9 cellular contexts compared by ENCODE assay signal in the genomic region with DNA sequence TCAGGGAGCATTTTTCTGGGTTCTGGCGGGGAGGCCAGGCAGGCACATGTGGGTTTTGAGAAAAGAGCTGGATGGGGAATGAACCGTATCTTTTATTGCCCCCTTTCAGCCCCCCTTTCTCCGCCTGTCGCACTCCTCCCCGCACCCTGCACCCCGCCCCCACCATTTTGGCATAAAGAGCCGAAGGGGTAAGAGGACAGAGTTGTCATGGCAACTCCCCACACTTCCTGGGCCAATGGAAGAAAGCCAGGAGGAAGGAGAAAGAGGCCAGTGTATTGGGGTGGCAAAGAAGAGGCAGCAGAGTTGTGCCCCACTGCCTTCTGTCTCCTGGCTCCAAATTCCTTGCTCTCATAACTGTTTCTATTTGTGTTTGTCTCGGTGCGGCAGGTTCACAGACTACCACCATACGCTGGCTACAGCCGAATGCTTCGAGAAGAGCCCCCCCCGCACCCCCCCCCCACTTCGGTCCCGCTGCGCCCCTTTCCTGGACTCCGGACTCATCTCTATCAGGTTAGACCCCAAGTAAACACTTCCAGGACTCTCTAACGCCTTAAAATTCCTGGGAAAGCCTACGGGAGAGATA. TPM values are rescaled to one million over a fixed set of nuclear protein-coding genes. Genes with fewer than 3 reads are reported as not detected.
DNase-seq lines count a peak whose midpoint lies in the region; ATAC-seq, FAIRE-seq and TF ChIP-seq lines count a peak whose summit lies in the region.
"Had no signal": no experiment of that assay in that cellular context is flagged by ENCODE, and none has a peak within 500 bp of the region (broad histone marks: within the 10 kb centered on the region; RNA-seq: fewer than 3 reads in every experiment).

No MANE protein-coding gene starts in this region.

- FAIRE-seq in A549 (lab: Jason Lieb, UNC), result no peak
- FAIRE-seq: colon had no signal

- POLR2A ChIA-PET in A549 (lab: Yijun Ruan, JAX), result interaction anchor here (1.0 to 1.4 kb wide), 4 partner anchors 22 to 274 kb away, joined by 3 to 8 read pairs (median 5); a partner anchor contains a TSS
- POLR2A ChIA-PET in activated CD8-positive, alpha-beta T cell treated with anti-CD3 and anti-CD28 coated beads for 36 hours (lab: Charles Lee), result interaction anchor here (0.9 to 5.1 kb wide), 4 partner anchors 12 to 50 kb away, joined by 3 to 27 read pairs (median 4); a partner anchor contains a TSS

- peak overlapping the region; percentile 77 for H3K4me3 Mint-ChIP-seq in activated CD8-positive, alpha-beta T cell treated with anti-CD3 and anti-CD28 coated beads for 36 hours
- H3K4me3 Mint-ChIP-seq in stimulated activated naive B cell treated with anti-CD40 and anti-IgM and Interleukin-4, amounts not matched to agents 10 μg/mL and 1 μg/mL and 100 μg/mL, for 72 hours, result peak overlapping the region; percentile 83 to 92

- DNase-seq in A549 (ENCODE audit: low read depth in 1 of 2, low spot score in 1 of 2) (no peak), GM12865 (ENCODE audit: low read depth) (peak; percentile 47), hypothalamus (lab: John Stamatoyannopoulos, UW) (peak in 32 of 51 donors; percentile 32 to 78 (median 50)), aorta (no peak)
- DNase-seq in activated CD8-positive, alpha-beta T cell treated with anti-CD3 and anti-CD28 coated beads for 36 hours, result peak; percentile 58
- DNase-seq in stimulated activated naive B cell treated with anti-CD40 and anti-IgM and Interleukin-4, amounts not matched to agents 10 μg/mL and 1 μg/mL and 100 μg/mL, for 72 hours, result no peak

- H3K36me3 Mint-ChIP-seq in activated CD8-positive, alpha-beta T cell treated with anti-CD3 and anti-CD28 coated beads for 36 hours (ENCODE audit: low read depth), result no peaks in the 10 kb centered on the region
- peaks cover 0 to 3% of the 10 kb centered on the region in 2 donors for H3K36me3 Mint-ChIP-seq in stimulated activated naive B cell treated with anti-CD40 and anti-IgM and Interleukin-4, amounts not matched to agents 10 μg/mL and 1 μg/mL and 100 μg/mL, for 72 hours

- CTCF ChIA-PET in A549 (lab: Yijun Ruan, JAX), result interaction anchor here (0.6 to 15.4 kb wide), 58 partner anchors 6 to 651 kb away, joined by 3 to 379 read pairs (median 5); a partner anchor contains a TSS
- CTCF ChIA-PET in activated CD8-positive, alpha-beta T cell treated with anti-CD3 and anti-CD28 coated beads for 36 hours (lab: Charles Lee), result interaction anchor here (0.6 to 10.8 kb wide), 59 partner anchors 8 to 383 kb away, joined by 3 to 200 read pairs (median 6); a partner anchor contains a TSS

- no peak for TF ChIP-seq RAD21 in A549 (conservative IDR thresholded peaks at IDR 0.05 in 1 of 2, IDR thresholded peaks at IDR 0.05 in 1 of 2)

- no peak for TF ChIP-seq POLR2A in A549 (IDR thresholded peaks at IDR 0.05; ENCODE audit: low read length)

- H3K27me3 ChIP-seq in aorta (ENCODE audit: control insufficient read depth in 1 of 2, insufficient read depth in 2 of 2, low read length in 1 of 2), result no peaks in the 10 kb centered on the region

- peaks cover 14% of the 10 kb centered on the region for H3K27me3 Mint-ChIP-seq in activated CD8-positive, alpha-beta T cell treated with anti-CD3 and anti-CD28 coated beads for 36 hours
- H3K27me3 Mint-ChIP-seq in stimulated activated naive B cell treated with anti-CD40 and anti-IgM and Interleukin-4, amounts not matched to agents 10 μg/mL and 1 μg/mL and 100 μg/mL, for 72 hours, result no peaks in the 10 kb centered on the region

- peaks cover 50% of the 10 kb centered on the region for H3K4me1 Mint-ChIP-seq in activated CD8-positive, alpha-beta T cell treated with anti-CD3 and anti-CD28 coated beads for 36 hours (ENCODE audit: low read depth)
- H3K4me1 Mint-ChIP-seq in stimulated activated naive B cell treated with anti-CD40 and anti-IgM and Interleukin-4, amounts not matched to agents 10 μg/mL and 1 μg/mL and 100 μg/mL, for 72 hours, result peaks cover 44 to 58% of the 10 kb centered on the region in 2 donors

- no peaks in the 10 kb centered on the region for H3K9me3 Mint-ChIP-seq in activated CD8-positive, alpha-beta T cell treated with anti-CD3 and anti-CD28 coated beads for 36 hours
- no peaks in the 10 kb centered on the region for H3K9me3 Mint-ChIP-seq in stimulated activated naive B cell treated with anti-CD40 and anti-IgM and Interleukin-4, amounts not matched to agents 10 μg/mL and 1 μg/mL and 100 μg/mL, for 72 hours

- H3K4me1 ChIP-seq in A549, result peaks cover 20% of the 10 kb centered on the region
- no peaks in the 10 kb centered on the region for H3K4me1 ChIP-seq in aorta (ENCODE audit: control insufficient read depth in 1 of 2, insufficient read depth in 2 of 2, low read length in 2 of 2)

- intact Hi-C loops in activated CD8-positive, alpha-beta T cell treated with anti-CD3 and anti-CD28 coated beads for 36 hours (cut with micrococcal nuclease), result loop anchor here (2.0 to 5.0 kb wide), 2 partner anchors 171 to 232 kb away; no protein-coding TSS in a partner anchor
- intact Hi-C loops in aorta (cut with DNase I), result loop anchor here in 1 of 2 donors (5.0 kb wide), 1 partner anchor 172 kb away; no protein-coding TSS in a partner anchor

- ATAC-seq in A549 (no peak; a peak in 1 of 6 replicates), GM21381 (IDR thresholded peaks at IDR 0.05; ENCODE audit: unreplicated experiment) (no peak), GM21367 (IDR thresholded peaks at IDR 0.05; ENCODE audit: unreplicated experiment) (no peak), aorta (ENCODE audit: low FRiP score) (no peak)
- no peak for ATAC-seq in activated CD8-positive, alpha-beta T cell treated with anti-CD3 and anti-CD28 coated beads for 36 hours
- ATAC-seq in stimulated activated naive B cell treated with anti-CD40 and anti-IgM and Interleukin-4, amounts not matched to agents 10 μg/mL and 1 μg/mL and 100 μg/mL, for 72 hours (replicated peaks), result peak in 1 of 2 donors; percentile 6

- no peak for TF ChIP-seq CTCF in A549 (IDR thresholded peaks at IDR 0.05)
- TF ChIP-seq CTCF in GM12865 (IDR thresholded peaks at IDR 0.05; ENCODE audit: insufficient read depth, low read depth, low read length, missing control alignments), result no peak
- TF ChIP-seq CTCF in activated CD8-positive, alpha-beta T cell treated with anti-CD3 and anti-CD28 coated beads for 36 hours (IDR thresholded peaks at IDR 0.05), result no peak

- peak overlapping the region; percentile 38 for H3K4me3 ChIP-seq in A549
- H3K4me3 ChIP-seq in GM12865 (ENCODE audit: low read depth, low read length), result peak overlapping the region; percentile 62
- no peak overlapping the region for H3K4me3 ChIP-seq in aorta (ENCODE audit: low read length in 2 of 2)

- H3K27ac ChIP-seq in A549 (peak overlapping the region; percentile 29 to 77; a peak in 4 of 6 replicates), aorta (ENCODE audit: low read depth in 1 of 2, low read length in 2 of 2) (no peak overlapping the region)

- no peak overlapping the region for H3K27ac Mint-ChIP-seq in activated CD8-positive, alpha-beta T cell treated with anti-CD3 and anti-CD28 coated beads for 36 hours
- peak overlapping the region; percentile 92 for H3K27ac Mint-ChIP-seq in stimulated activated naive B cell treated with anti-CD40 and anti-IgM and Interleukin-4, amounts not matched to agents 10 μg/mL and 1 μg/mL and 100 μg/mL, for 72 hours

- peak overlapping the region; percentile 71 for H3K4me2 ChIP-seq in A549

- no peaks in the 10 kb centered on the region for H3K9me3 ChIP-seq in A549
- H3K9me3 ChIP-seq in aorta (ENCODE audit: control insufficient read depth, low read length), result no peaks in the 10 kb centered on the region

- H3K36me3 ChIP-seq in aorta (ENCODE audit: control insufficient read depth in 1 of 2, insufficient read depth in 2 of 2, low read length in 1 of 2), result no peaks in the 10 kb centered on the region

- 29% methylated on average over 14 of the region's 19 CpGs for WGBS in A549 (ENCODE audit: missing lambda C conversion rate)
- WGBS in aorta, 2 donors, result 3 to 5% methylated on average over 19 of the region's 19 CpGs

- TF ChIP-seq EP300 in A549 (IDR thresholded peaks at IDR 0.05), result no peak

TF ChIP-seq in A549, 52 proteins besides CTCF, POLR2A, EP300 and RAD21:
- TF ChIP-seq ZFP36 (IDR thresholded peaks at IDR 0.05; ENCODE audit: borderline replicate concordance, partially characterized antibody), result no peak
- TF ChIP-seq GATA3 (IDR thresholded peaks at IDR 0.05; ENCODE audit: borderline replicate concordance), result no peak
- TF ChIP-seq, protein P1, sequence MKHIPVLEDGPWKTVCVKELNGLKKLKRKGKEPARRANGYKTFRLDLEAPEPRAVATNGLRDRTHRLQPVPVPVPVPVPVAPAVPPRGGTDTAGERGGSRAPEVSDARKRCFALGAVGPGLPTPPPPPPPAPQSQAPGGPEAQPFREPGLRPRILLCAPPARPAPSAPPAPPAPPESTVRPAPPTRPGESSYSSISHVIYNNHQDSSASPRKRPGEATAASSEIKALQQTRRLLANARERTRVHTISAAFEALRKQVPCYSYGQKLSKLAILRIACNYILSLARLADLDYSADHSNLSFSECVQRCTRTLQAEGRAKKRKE (CRISPR knock-in tag; IDR thresholded peaks at IDR 0.05; ENCODE audit: low read depth), result no peak

RNA-seq across cellular contexts. Expression of a gene that starts 3.4 kb away (rescaled TPM):
- polyA plus RNA-seq in A549 (2011; rRNA removed) (0.88 and 1.3 TPM in 2 replicates), A549 (2017; fragmentation: RNase III; extraction: RNeasy Plus Mini Kit Qiagen cat#74134 plus additional on column Dnase treatment) (1.1 to 1.7 TPM (median 1.3 TPM) in 3 replicates), aorta (1 to 10 TPM in 1 of 2 donors, not detected in 1; 4.3 TPM)
- polyA plus RNA-seq in A549 (2012; cell fraction: cytosol; rRNA removed), result 0.35 and 0.46 TPM in 2 replicates
- 2.2 and 3.2 TPM in 2 replicates for polyA plus RNA-seq in A549 (2012; cell fraction: nucleus; rRNA removed)
- polyA minus RNA-seq in A549 (2011; rRNA and poly(A)+ RNA removed), result 1.6 and 3.1 TPM in 2 replicates
- total RNA-seq in activated CD8-positive, alpha-beta T cell treated with anti-CD3 and anti-CD28 coated beads for 36 hours, result 1 to 10 TPM; 2.4 to 3.1 TPM
- total RNA-seq in aorta, result 1 to 10 TPM; 3.9 to 9.0 TPM

RNA-seq across cellular contexts. Expression of a gene that starts 21.9 kb away (rescaled TPM):
- polyA plus RNA-seq in A549 (2011; rRNA removed) (79.1 and 84.5 TPM in 2 replicates), A549 (2017; fragmentation: RNase III; extraction: RNeasy Plus Mini Kit Qiagen cat#74134 plus additional on column Dnase treatment) (40.3 to 50.7 TPM (median 46.5 TPM) in 3 replicates), aorta (10 to 100 TPM; 38.7 to 97.4 TPM)
- polyA plus RNA-seq in A549 (2012; cell fraction: cytosol; rRNA removed), result 13.2 and 13.9 TPM in 2 replicates
- polyA plus RNA-seq in A549 (2012; cell fraction: nucleus; rRNA removed), result 21.1 and 34.5 TPM in 2 replicates
- 22.5 and 23.8 TPM in 2 replicates for polyA minus RNA-seq in A549 (2011; rRNA and poly(A)+ RNA removed)
- 100 to 1,000 TPM; 125 to 130 TPM for total RNA-seq in activated CD8-positive, alpha-beta T cell treated with anti-CD3 and anti-CD28 coated beads for 36 hours
- 100 to 1,000 TPM; 126 to 171 TPM for total RNA-seq in aorta

RNA-seq across cellular contexts. Expression of a gene that starts 56.9 kb away (rescaled TPM):
- polyA plus RNA-seq in A549 (2011; rRNA removed) (41.5 and 45.0 TPM in 2 replicates), A549 (2017; fragmentation: RNase III; extraction: RNeasy Plus Mini Kit Qiagen cat#74134 plus additional on column Dnase treatment) (96.3 to 101 TPM (median 99.1 TPM) in 3 replicates), aorta (10 to 100 TPM; 18.5 to 22.3 TPM)
- polyA plus RNA-seq in A549 (2012; cell fraction: cytosol; rRNA removed), result 160 and 182 TPM in 2 replicates
- polyA plus RNA-seq in A549 (2012; cell fraction: nucleus; rRNA removed), result 131 and 168 TPM in 2 replicates
- polyA minus RNA-seq in A549 (2011; rRNA and poly(A)+ RNA removed), result 55.0 and 61.2 TPM in 2 replicates
- total RNA-seq in activated CD8-positive, alpha-beta T cell treated with anti-CD3 and anti-CD28 coated beads for 36 hours, result 100 to 1,000 TPM; 235 to 264 TPM
- 10 to 100 TPM; 12.7 to 19.8 TPM for total RNA-seq in aorta

Comparison
In these comparisons a context has a peak if more than half of its experiments do, and no peak if none do; other contexts are left out.
1. DNase-seq: peak in GM12865 (single experiment), activated CD8-positive, alpha-beta T cell treated with anti-CD3 and anti-CD28 coated beads for 36 hours (single experiment) and hypothalamus (32 of 51); none in A549 (0 of 2), stimulated activated naive B cell treated with anti-CD40 and anti-IgM and Interleukin-4, amounts not matched to agents 10 μg/mL and 1 μg/mL and 100 μg/mL, for 72 hours (single experiment) and aorta (0 of 2).
2. H3K27ac ChIP-seq: peak in A549 (2 of 2); none in aorta (0 of 2).
3. H3K4me3 ChIP-seq: peak in A549 (single experiment) and GM12865 (single experiment); none in aorta (0 of 2).
4. RNA of a gene that starts 56.9 kb away (total RNA-seq): 235 to 264 TPM in activated CD8-positive, alpha-beta T cell treated with anti-CD3 and anti-CD28 coated beads for 36 hours; 12.7 to 19.8 TPM in aorta; every median in the first group is over 10 times any median in the second.